ENCODE assay signal across 8 cellular contexts in genomic region chr5:40798856-40799210, GRCh38. TPM values are rescaled to one million over a fixed set of nuclear protein-coding genes. Genes with fewer than 3 reads are reported as not detected.
A peak's percentile ranks its signal among the peaks of the same experiment; 100 is the strongest.
DNase-seq lines count a peak whose midpoint lies in the region; TF ChIP-seq lines count a peak whose summit lies in the region.

No MANE protein-coding gene starts in this region.

- no peaks in the 10 kb centered on the region for H3K27me3 ChIP-seq in CD4-positive, alpha-beta memory T cell (ENCODE audit: insufficient read depth, low read length)
- H3K27me3 ChIP-seq in Peyer's patch, result no peaks in the 10 kb centered on the region
- no peaks in the 10 kb centered on the region for H3K27me3 ChIP-seq in ovary

- TF ChIP-seq POLR2A in Peyer's patch (IDR thresholded peaks at IDR 0.05), result no peak
- TF ChIP-seq POLR2A in ovary (IDR thresholded peaks at IDR 0.05), result no peak

- intact Hi-C loops in CD4-positive, alpha-beta memory T cell (cut with micrococcal nuclease), result loop anchor here (1.0 kb wide), 4 partner anchors 36 to 1105 kb away; partner anchors contain the start of genes RIMOC1, RPL37 and TTC33
- intact Hi-C loops in ovary (cut with DNase I), result no loop called here
- intact Hi-C loops in head of caudate nucleus (cut with DNase I), result loop anchor here (1.0 kb wide), 1 partner anchor 36 kb away; the partner anchor contains the start of gene RPL37

- DNase-seq in CD4-positive, alpha-beta memory T cell, result no peak
- DNase-seq in Peyer's patch, result no peak
- no peak for DNase-seq in epithelial cell of esophagus (ENCODE audit: low read depth)
- DNase-seq in ovary, result no peak
- DNase-seq in head of caudate nucleus, result no peak
- DNase-seq in dedifferentiated amniotic fluid mesenchymal stem cell (ENCODE audit: extremely low spot score), result no peak
- no peak for DNase-seq in NCI-H446 (lab: John Stamatoyannopoulos, UW)
- DNase-seq in NCI-H1092 treated with DMSO at 0.1 percent for 48 hours (lab: John Stamatoyannopoulos, UW), result no peak

- TF ChIP-seq CTCF in Peyer's patch (IDR thresholded peaks at IDR 0.05) (no peak), epithelial cell of esophagus (IDR thresholded peaks at IDR 0.05; ENCODE audit: insufficient read depth, low read depth, low read length, missing control alignments) (no peak), ovary (IDR thresholded peaks at IDR 0.05) (no peak)

- no peaks in the 10 kb centered on the region for H3K36me3 ChIP-seq in CD4-positive, alpha-beta memory T cell (ENCODE audit: insufficient read depth, low read length)
- H3K36me3 ChIP-seq in Peyer's patch, result no peaks in the 10 kb centered on the region
- H3K36me3 ChIP-seq in ovary, result no peaks in the 10 kb centered on the region

- peaks cover 10 to 23% of the 10 kb centered on the region in 2 donors for H3K36me3 Mint-ChIP-seq in CD4-positive, alpha-beta memory T cell

- H3K27me3 Mint-ChIP-seq in CD4-positive, alpha-beta memory T cell, result no peaks in the 10 kb centered on the region

- H3K27ac Mint-ChIP-seq in CD4-positive, alpha-beta memory T cell, result peak overlapping the region; percentile 82 to 97 (median 93)

- H3K9me3 ChIP-seq in CD4-positive, alpha-beta memory T cell (ENCODE audit: control insufficient read depth in 1 of 2, low read length in 2 of 2), result no peaks in the 10 kb centered on the region
- H3K9me3 ChIP-seq in Peyer's patch (no peaks in the 10 kb centered on the region), ovary (no peaks in the 10 kb centered on the region)

- H3K4me3 Mint-ChIP-seq in CD4-positive, alpha-beta memory T cell, result peak overlapping the region; percentile 87 to 97 (median 92)

- peak overlapping the region; percentile 91 for H3K27ac ChIP-seq in CD4-positive, alpha-beta memory T cell (ENCODE audit: low read depth, low read length)
- H3K27ac ChIP-seq in Peyer's patch (peak overlapping the region; percentile 89 to 97 (median 94)), ovary (peak overlapping the region; percentile 93 to 96)

- CTCF ChIA-PET in CD4-positive, alpha-beta memory T cell (lab: Charles Lee; ENCODE audit: partially characterized antibody), result interaction anchor here (0.6 to 2.3 kb wide), 7 partner anchors 15 to 43 kb away, joined by 3 to 11 read pairs (median 4); partner anchors contain the start of gene TTC33

- H3K4me1 ChIP-seq in CD4-positive, alpha-beta memory T cell (ENCODE audit: insufficient read depth, low read length), result peaks cover 28% of the 10 kb centered on the region
- H3K4me1 ChIP-seq in Peyer's patch (peaks cover 0 to 20% (median 0%) of the 10 kb centered on the region in 4 donors), ovary (ENCODE audit: insufficient read depth) (peaks cover 4% of the 10 kb centered on the region)

- H3K9me3 Mint-ChIP-seq in CD4-positive, alpha-beta memory T cell, result no peaks in the 10 kb centered on the region

- no peak for TF ChIP-seq EP300 in ovary (IDR thresholded peaks at IDR 0.05)

- POLR2A ChIA-PET in CD4-positive, alpha-beta memory T cell (lab: Charles Lee; ENCODE audit: partially characterized antibody), result interaction anchor here (1.0 to 2.0 kb wide), 4 partner anchors 9 to 389 kb away, joined by 3 to 30 read pairs (median 4); partner anchors contain the start of gene RPL37

- 3 to 4% (median 4%) methylated on average over 4 of the region's 4 CpGs for WGBS in ovary, 3 donors

- H3K4me1 Mint-ChIP-seq in CD4-positive, alpha-beta memory T cell, result peaks cover 26 to 46% (median 37%) of the 10 kb centered on the region in 4 donors

- H3K4me3 ChIP-seq in CD4-positive, alpha-beta memory T cell (ENCODE audit: low read length in 2 of 2), result peak overlapping the region; percentile 71 to 91
- H3K4me3 ChIP-seq in Peyer's patch (peak overlapping the region; percentile 83 to 99 (median 94)), epithelial cell of esophagus (ENCODE audit: low read length) (peak overlapping the region; percentile 76), ovary (peak overlapping the region; percentile 95)

RNA-seq across cellular contexts. Expression of gene PRKAA1, which starts 0.7 kb away (rescaled TPM):
- total RNA-seq in CD4-positive, alpha-beta memory T cell, result 100 to 1,000 TPM; 113 to 120 TPM
- polyA plus RNA-seq in CD4-positive, alpha-beta memory T cell, result 10 to 100 TPM; 51.7 to 59.0 TPM
- 100 to 1,000 TPM in 2 of 4 donors, 10 to 100 TPM in 2; 82.7 to 132 (median 100) TPM for total RNA-seq in Peyer's patch
- 10 to 100 TPM; 50.3 to 77.1 (median 60.0) TPM for total RNA-seq in ovary
- polyA plus RNA-seq in ovary, result 10 to 100 TPM; 22.9 to 56.1 TPM

RNA-seq across cellular contexts. Expression of gene RPL37, which starts 36.2 kb away (rescaled TPM):
- total RNA-seq in CD4-positive, alpha-beta memory T cell, result 1,000 to 10,000 TPM; 2,354 to 2,406 TPM
- polyA plus RNA-seq in CD4-positive, alpha-beta memory T cell, result 1,000 to 10,000 TPM; 1,217 to 2,448 TPM
- 100 to 1,000 TPM in 3 of 4 donors, 10 to 100 TPM in 1; 92.6 to 258 (median 191) TPM for total RNA-seq in Peyer's patch
- total RNA-seq in ovary, result 1,000 to 10,000 TPM in 5 of 7 donors, 100 to 1,000 TPM in 2; 686 to 2,915 (median 2,215) TPM
- polyA plus RNA-seq in ovary, result 1,000 to 10,000 TPM; 3,355 to 4,164 TPM

RNA-seq across cellular contexts. Expression of gene CARD6, which starts 42.3 kb away (rescaled TPM):
- total RNA-seq in CD4-positive, alpha-beta memory T cell, result 1 to 10 TPM; 4.4 to 4.6 TPM
- polyA plus RNA-seq in CD4-positive, alpha-beta memory T cell, result 1 to 10 TPM; 2.4 to 5.0 TPM
- total RNA-seq in Peyer's patch (10 to 100 TPM in 1 of 4 donors, 1 to 10 TPM in 3; 4.1 to 20.6 (median 7.1) TPM), ovary (1 to 10 TPM; 2.0 to 6.3 (median 5.2) TPM)
- 1 to 10 TPM; 3.3 to 9.4 TPM for polyA plus RNA-seq in ovary

RNA-seq across cellular contexts. Expression of gene TTC33, which starts 43.1 kb away (rescaled TPM):
- 10 to 100 TPM; 15.2 to 16.2 TPM for total RNA-seq in CD4-positive, alpha-beta memory T cell
- polyA plus RNA-seq in CD4-positive, alpha-beta memory T cell, result 10 to 100 TPM; 13.2 to 17.2 TPM
- total RNA-seq in Peyer's patch (10 to 100 TPM; 11.3 to 19.0 (median 14.9) TPM), ovary (10 to 100 TPM; 15.7 to 26.0 (median 19.6) TPM)
- 10 to 100 TPM; 10.6 to 11.6 TPM for polyA plus RNA-seq in ovary

Comparison
In these comparisons a context has a peak if more than half of its experiments do, and no peak if none do; other contexts are left out.
1. intact Hi-C loops: an anchor here in CD4-positive, alpha-beta memory T cell (1.0 kb wide) and head of caudate nucleus (1.0 kb wide); none called in ovary.